8 cellular contexts compared by ENCODE assay signal in genomic region chr1:205444931-205445652, GRCh38. TPM values are rescaled to one million over a fixed set of nuclear protein-coding genes. Genes with fewer than 3 reads are reported as not detected.
DNase-seq lines count a peak whose midpoint lies in the region; TF ChIP-seq lines count a peak whose summit lies in the region.

No MANE protein-coding gene starts in this region.

- peaks cover 57% of the 10 kb centered on the region for H3K4me1 ChIP-seq in DOHH2 (ENCODE audit: control insufficient read depth, low read length)
- H3K4me1 ChIP-seq in cardiac muscle cell (ENCODE audit: low read depth) = peaks cover 48% of the 10 kb centered on the region

- peak; percentile 99 for DNase-seq in NCI-H82 treated with DMSO at 0.1 percent for 48 hours (lab: John Stamatoyannopoulos, UW; ENCODE audit: unreplicated experiment)
- DNase-seq in cardiac muscle cell (ENCODE audit: low read depth in 1 of 2, low spot score in 1 of 2) = peak; percentile 43 to 58
- peak; percentile 79 for DNase-seq in posterior vena cava (ENCODE audit: low spot score)
- DNase-seq in activated naive CD4-positive, alpha-beta T cell (lab: John Stamatoyannopoulos, UW) = no peak
- no peak for DNase-seq in kidney tubule cell (ENCODE audit: low spot score)
- no peak for DNase-seq in dedifferentiated amniotic fluid mesenchymal stem cell (ENCODE audit: extremely low spot score)
- DNase-seq in Kasumi-1 (lab: John Stamatoyannopoulos, UW) = no peak

- no peaks in the 10 kb centered on the region for H3K36me3 ChIP-seq in DOHH2 (ENCODE audit: control insufficient read depth, low read length)
- H3K36me3 ChIP-seq in cardiac muscle cell = no peaks in the 10 kb centered on the region

- no peaks in the 10 kb centered on the region for H3K9me2 ChIP-seq in DOHH2 (replicated peaks; ENCODE audit: control insufficient read depth, low read length)

- TF ChIP-seq CTCF in DOHH2 (IDR thresholded peaks at IDR 0.05; ENCODE audit: low read depth, low read length, poor library complexity, severe bottlenecking) = no peak
- no peak for TF ChIP-seq CTCF in cardiac muscle cell (IDR thresholded peaks at IDR 0.05; ENCODE audit: low read depth, low read length)

- H3K27me3 ChIP-seq in DOHH2 (ENCODE audit: control insufficient read depth, low read length) (peaks cover 2% of the 10 kb centered on the region; the same call in 1 of the 2 replicates), cardiac muscle cell (no peaks in the 10 kb centered on the region)

- no peaks in the 10 kb centered on the region for H3F3A ChIP-seq in DOHH2 (ENCODE audit: control insufficient read depth, insufficient read depth)

- peak overlapping the region; percentile 51 for H3K4me2 ChIP-seq in DOHH2 (ENCODE audit: low read length)

- H3K27ac ChIP-seq in DOHH2 (ENCODE audit: low read depth, low read length) (no peak overlapping the region), cardiac muscle cell (no peak overlapping the region)

- H3K9me3 ChIP-seq in DOHH2 (ENCODE audit: control insufficient read depth, insufficient read depth, low read length) (no peaks in the 10 kb centered on the region), cardiac muscle cell (ENCODE audit: low read depth) (no peaks in the 10 kb centered on the region)

- intact Hi-C loops in posterior vena cava (cut with DNase I) = loop anchor here in 1 of 2 donors (5.0 kb wide), 1 partner anchor 1298 kb away; no protein-coding TSS in a partner anchor

- no peaks in the 10 kb centered on the region for H4K20me1 ChIP-seq in DOHH2 (ENCODE audit: control insufficient read depth, insufficient read depth, low read depth, low read length)

- H3K4me3 ChIP-seq in DOHH2 (ENCODE audit: low read length) = peak overlapping the region; percentile 31
- H3K4me3 ChIP-seq in cardiac muscle cell = no peak overlapping the region

- H3K79me2 ChIP-seq in DOHH2 (ENCODE audit: control insufficient read depth, low read length) = no peaks in the 10 kb centered on the region

RNA-seq across cellular contexts. Expression of gene BLACAT1, which starts 10.8 kb away (rescaled TPM):
- total RNA-seq in cardiac muscle cell (0.56 and 0.66 TPM in 2 replicates), posterior vena cava (not detected)
- 0.86 TPM in 1 of 2 replicates, not detected in the other for polyA plus RNA-seq in cardiac muscle cell

RNA-seq across cellular contexts. Expression of gene LEMD1, which starts 23.2 kb away (rescaled TPM):
- not detected in 2 replicates for total RNA-seq in cardiac muscle cell
- not detected in 2 replicates for polyA plus RNA-seq in cardiac muscle cell
- total RNA-seq in posterior vena cava = not detected

RNA-seq across cellular contexts. Expression of gene CDK18, which starts 59.4 kb away (rescaled TPM):
- total RNA-seq in cardiac muscle cell (22.3 and 42.0 TPM in 2 replicates), posterior vena cava (1 to 10 TPM; 5.8 to 5.9 TPM)
- 29.8 and 46.2 TPM in 2 replicates for polyA plus RNA-seq in cardiac muscle cell

Comparison
In these comparisons a context has a peak if more than half of its experiments do, and no peak if none do; other contexts are left out.
1. DNase-seq: peak in NCI-H82 treated with DMSO at 0.1 percent for 48 hours (single experiment), cardiac muscle cell (2 of 2) and posterior vena cava (single experiment); none in activated naive CD4-positive, alpha-beta T cell (0 of 4), kidney tubule cell (single experiment), dedifferentiated amniotic fluid mesenchymal stem cell (single experiment) and Kasumi-1 (0 of 2).